Comparison of ENCODE assay signal across 16 cellular contexts in the genomic region with DNA sequence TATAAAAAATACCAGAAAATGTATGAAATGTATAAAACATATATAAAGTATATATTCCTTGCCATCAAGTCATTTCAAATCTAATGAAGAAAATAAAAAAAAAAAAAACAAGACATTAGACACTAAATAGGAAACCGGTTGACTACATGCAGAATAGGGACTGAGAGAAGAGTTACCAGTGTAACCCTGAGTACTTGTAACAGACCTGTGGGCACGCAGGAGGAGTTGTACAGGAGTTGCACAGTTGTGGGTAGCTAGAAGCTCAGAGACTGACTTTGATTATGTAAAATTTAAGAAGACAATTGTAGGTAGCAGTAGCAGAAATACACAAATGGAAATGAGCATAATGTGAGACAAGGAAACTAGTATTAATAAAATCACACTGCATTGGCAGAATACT.
DNase-seq lines count a peak whose midpoint lies in the region; ATAC-seq, FAIRE-seq and TF ChIP-seq lines count a peak whose summit lies in the region.
"Had no signal": no experiment of that assay in that cellular context is flagged by ENCODE, and none has a peak within 500 bp of the region (broad histone marks: within the 10 kb centered on the region; RNA-seq: fewer than 3 reads in every experiment).

No MANE protein-coding gene starts in this region.

- peaks cover 100% of the 10 kb centered on the region for H3K79me2 ChIP-seq in GM23248 (ENCODE audit: insufficient read depth)

- no peak for TF ChIP-seq CTCF in Panc1 (IDR thresholded peaks at IDR 0.05)
- TF ChIP-seq CTCF in glutamatergic neuron (IDR thresholded peaks at IDR 0.05; ENCODE audit: partially characterized antibody, unreplicated experiment): no peak

- peak overlapping the region; percentile 10 for H3K27ac Mint-ChIP-seq in glutamatergic neuron (ENCODE audit: unreplicated experiment)
- no peak overlapping the region for H3K27ac Mint-ChIP-seq in activated T-cell treated with anti-CD3 and anti-CD28 coated beads, Interleukin-2, amount 50 U/mL, for 24 hours
- H3K27ac Mint-ChIP-seq: IgD-negative memory B cell had no signal

- no peak overlapping the region for H3K4me2 ChIP-seq in GM23248 (ENCODE audit: unreplicated experiment)
- H3K4me2 ChIP-seq: PC-9 had no signal

- H3K27me3 Mint-ChIP-seq in glutamatergic neuron (ENCODE audit: unreplicated experiment): peaks cover 3% of the 10 kb centered on the region
- H3K27me3 Mint-ChIP-seq in activated T-cell treated with anti-CD3 and anti-CD28 coated beads, Interleukin-2, amount 50 U/mL, for 24 hours: peaks cover 8% of the 10 kb centered on the region
- H3K27me3 Mint-ChIP-seq: IgD-negative memory B cell had no signal

- intact Hi-C loops in Panc1 (cut with micrococcal nuclease; ENCODE audit: unreplicated experiment): loop anchor here (5.0 kb wide), 1 partner anchor 118 kb away; no protein-coding TSS in a partner anchor

- DNase-seq in GM23248 (no peak), Panc1 (ENCODE audit: low read depth, low spot score) (no peak), glutamatergic neuron (no peak), NCI-H1092 (lab: John Stamatoyannopoulos, UW) (no peak), ecto neural progenitor cell (ENCODE audit: low spot score) (no peak)
- DNase-seq in activated T-cell treated with anti-CD3 and anti-CD28 coated beads, Interleukin-2, amount 50 U/mL, for 24 hours: no peak
- no peak for DNase-seq in activated CD4-positive, alpha-beta T cell treated with anti-CD3 and anti-CD28 coated beads, Interleukin-2, amount 50 U/mL, for 1 hour
- DNase-seq: C1 segment of cervical spinal cord, H9, NCI-H1105 treated with DMSO at 0.1 percent for 48 hours, NCI-H187, NCI-H345, NCI-H526 treated with DMSO at 0.1 percent for 48 hours, PC-9 had no signal

- H3K9ac ChIP-seq in GM23248: no peak overlapping the region

- no TSS peak for BruUV-seq in Panc1 (replicated peaks; lab: Mats Ljungman, UMichigan)

- H3K27me3 ChIP-seq in GM23248 (replicated peaks; ENCODE audit: insufficient read depth): no peaks in the 10 kb centered on the region
- no peaks in the 10 kb centered on the region for H3K27me3 ChIP-seq in Panc1 (ENCODE audit: control insufficient read depth, insufficient read depth, low read length)

- peaks cover 77% of the 10 kb centered on the region for H3F3A ChIP-seq in GM23248 (ENCODE audit: insufficient read depth)

- POLR2A ChIA-PET in Panc1 (lab: Charles Lee): interaction anchor here (0.5 to 0.6 kb wide), 2 partner anchors 8 to 16 kb away, joined by 3 to 12 read pairs; no protein-coding TSS in a partner anchor

- H3K27ac ChIP-seq in GM23248 (peak overlapping the region; percentile 24; the same call in 1 of the 2 replicates), Panc1 (ENCODE audit: low read length) (peak overlapping the region; percentile 83; the same call in 1 of the 2 replicates)
- H3K27ac ChIP-seq: PC-9 had no signal

- H3K36me3 Mint-ChIP-seq in glutamatergic neuron (ENCODE audit: unreplicated experiment): no peaks in the 10 kb centered on the region
- H3K36me3 Mint-ChIP-seq in activated T-cell treated with anti-CD3 and anti-CD28 coated beads, Interleukin-2, amount 50 U/mL, for 24 hours (ENCODE audit: low read depth): no peaks in the 10 kb centered on the region
- H3K36me3 Mint-ChIP-seq: IgD-negative memory B cell had no signal

- H2AFZ ChIP-seq in GM23248: no peak overlapping the region
- H2AFZ ChIP-seq: PC-9 had no signal

- H3K4me3 ChIP-seq in GM23248 (no peak overlapping the region), Panc1 (ENCODE audit: low read depth in 2 of 2, low read length in 2 of 2) (no peak overlapping the region)
- H3K4me3 ChIP-seq: PC-9 had no signal

- peaks cover 71% of the 10 kb centered on the region for H3K4me1 Mint-ChIP-seq in glutamatergic neuron (ENCODE audit: low read depth, unreplicated experiment)
- H3K4me1 Mint-ChIP-seq in activated T-cell treated with anti-CD3 and anti-CD28 coated beads, Interleukin-2, amount 50 U/mL, for 24 hours (ENCODE audit: low read depth): peaks cover 2% of the 10 kb centered on the region
- H3K4me1 Mint-ChIP-seq: IgD-negative memory B cell had no signal

- peaks cover 81% of the 10 kb centered on the region for H3K4me1 ChIP-seq in GM23248 (ENCODE audit: insufficient read depth)
- peaks cover 89% of the 10 kb centered on the region for H3K4me1 ChIP-seq in Panc1 (ENCODE audit: control insufficient read depth, insufficient read depth, low read length)

- no peaks in the 10 kb centered on the region for H3K9me2 ChIP-seq in GM23248 (ENCODE audit: insufficient read depth)

- no peak for ATAC-seq in Panc1

- WGBS in GM23248 (ENCODE audit: low coverage in 1 of 2, low lambda C conversion rate in 2 of 2, missing lambda C conversion rate in 2 of 2), 2 experiments: 75 to 81% methylated on average over 2 of the region's 2 CpGs

- in situ Hi-C loops in GM23248 (cut with MboI): no loop called here
- in situ Hi-C loops in Panc1 (cut with HindIII; ENCODE audit: low pct_unique_long_range_greater_than_20kb, low sequenced_read_pairs): no loop called here

- H3K36me3 ChIP-seq in GM23248 (ENCODE audit: low read depth) (no peaks in the 10 kb centered on the region), Panc1 (ENCODE audit: control insufficient read depth, insufficient read depth, low read length) (no peaks in the 10 kb centered on the region)

- CTCF ChIA-PET in Panc1 (lab: Charles Lee): no interaction called here

- peak overlapping the region; percentile 37 for H3K4me3 Mint-ChIP-seq in glutamatergic neuron (ENCODE audit: unreplicated experiment)
- no peak overlapping the region for H3K4me3 Mint-ChIP-seq in activated T-cell treated with anti-CD3 and anti-CD28 coated beads, Interleukin-2, amount 50 U/mL, for 24 hours
- H3K4me3 Mint-ChIP-seq: H9, IgD-negative memory B cell had no signal

- H4K20me1 ChIP-seq in GM23248 (ENCODE audit: insufficient read depth): peaks cover 8% of the 10 kb centered on the region; the same call in 1 of the 2 replicates

- FAIRE-seq in G401.6 (lab: Jason Lieb, UNC): peak; percentile 84

- peaks cover 11% of the 10 kb centered on the region for H3K9me3 Mint-ChIP-seq in glutamatergic neuron (ENCODE audit: unreplicated experiment)
- H3K9me3 Mint-ChIP-seq in activated T-cell treated with anti-CD3 and anti-CD28 coated beads, Interleukin-2, amount 50 U/mL, for 24 hours: no peaks in the 10 kb centered on the region
- H3K9me3 Mint-ChIP-seq: H9, IgD-negative memory B cell had no signal

- H3K9me3 ChIP-seq in GM23248 (ENCODE audit: low read depth) (no peaks in the 10 kb centered on the region), Panc1 (ENCODE audit: control insufficient read depth, insufficient read depth, low read depth, low read length) (no peaks in the 10 kb centered on the region)
